Comparison of ENCODE assay signal across 1 cellular context in the genomic region with DNA sequence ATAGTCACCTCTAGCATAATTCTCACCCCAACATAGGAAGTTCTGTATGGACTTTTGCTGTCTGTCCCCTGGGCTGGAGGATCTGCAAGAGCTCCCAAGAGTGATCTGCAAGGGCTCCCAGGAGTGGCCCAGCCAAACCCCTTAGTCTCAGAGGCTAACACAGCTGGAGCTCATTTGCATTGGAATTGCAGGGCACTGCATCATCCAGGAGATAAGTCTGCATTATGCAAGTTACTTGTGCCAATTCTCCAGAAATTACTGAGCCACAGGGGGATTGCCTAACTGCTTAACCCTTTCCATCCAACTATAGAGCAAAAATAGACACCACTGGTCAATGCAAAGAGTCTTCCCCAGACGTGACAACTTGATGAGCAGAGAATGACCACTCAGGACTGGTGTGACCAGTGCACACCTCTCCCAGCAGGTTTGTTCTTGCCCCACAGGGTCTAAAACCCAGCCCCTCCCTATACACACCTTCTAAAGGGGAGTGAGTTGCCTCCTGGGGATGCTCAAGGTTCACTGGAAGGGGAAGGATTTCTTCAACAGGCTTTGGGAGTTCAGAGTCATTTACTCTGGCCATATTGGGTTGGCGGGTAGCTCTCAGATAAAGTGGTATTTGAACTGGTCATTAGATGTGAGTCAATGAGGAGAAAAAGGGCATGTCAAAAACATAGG.
A peak's percentile ranks its signal among the peaks of the same experiment; 100 is the strongest.
TF ChIP-seq lines count a peak whose summit lies in the region.

No MANE protein-coding gene starts in this region.

TF ChIP-seq in HepG2, 621 proteins besides CTCF, POLR2A, EP300 and RAD21 (continued from another document and continues in another):
- TF ChIP-seq, protein P1, sequence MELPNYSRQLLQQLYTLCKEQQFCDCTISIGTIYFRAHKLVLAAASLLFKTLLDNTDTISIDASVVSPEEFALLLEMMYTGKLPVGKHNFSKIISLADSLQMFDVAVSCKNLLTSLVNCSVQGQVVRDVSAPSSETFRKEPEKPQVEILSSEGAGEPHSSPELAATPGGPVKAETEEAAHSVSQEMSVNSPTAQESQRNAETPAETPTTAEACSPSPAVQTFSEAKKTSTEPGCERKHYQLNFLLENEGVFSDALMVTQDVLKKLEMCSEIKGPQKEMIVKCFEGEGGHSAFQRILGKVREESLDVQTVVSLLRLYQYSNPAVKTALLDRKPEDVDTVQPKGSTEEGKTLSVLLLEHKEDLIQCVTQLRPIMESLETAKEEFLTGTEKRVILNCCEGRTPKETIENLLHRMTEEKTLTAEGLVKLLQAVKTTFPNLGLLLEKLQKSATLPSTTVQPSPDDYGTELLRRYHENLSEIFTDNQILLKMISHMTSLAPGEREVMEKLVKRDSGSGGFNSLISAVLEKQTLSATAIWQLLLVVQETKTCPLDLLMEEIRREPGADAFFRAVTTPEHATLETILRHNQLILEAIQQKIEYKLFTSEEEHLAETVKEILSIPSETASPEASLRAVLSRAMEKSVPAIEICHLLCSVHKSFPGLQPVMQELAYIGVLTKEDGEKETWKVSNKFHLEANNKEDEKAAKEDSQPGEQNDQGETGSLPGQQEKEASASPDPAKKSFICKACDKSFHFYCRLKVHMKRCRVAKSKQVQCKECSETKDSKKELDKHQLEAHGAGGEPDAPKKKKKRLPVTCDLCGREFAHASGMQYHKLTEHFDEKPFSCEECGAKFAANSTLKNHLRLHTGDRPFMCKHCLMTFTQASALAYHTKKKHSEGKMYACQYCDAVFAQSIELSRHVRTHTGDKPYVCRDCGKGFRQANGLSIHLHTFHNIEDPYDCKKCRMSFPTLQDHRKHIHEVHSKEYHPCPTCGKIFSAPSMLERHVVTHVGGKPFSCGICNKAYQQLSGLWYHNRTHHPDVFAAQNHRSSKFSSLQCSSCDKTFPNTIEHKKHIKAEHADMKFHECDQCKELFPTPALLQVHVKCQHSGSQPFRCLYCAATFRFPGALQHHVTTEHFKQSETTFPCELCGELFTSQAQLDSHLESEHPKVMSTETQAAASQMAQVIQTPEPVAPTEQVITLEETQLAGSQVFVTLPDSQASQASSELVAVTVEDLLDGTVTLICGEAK (IDR thresholded peaks at IDR 0.05) = no peak
- TF ChIP-seq, protein P1 (CRISPR knock-in tag; IDR thresholded peaks at IDR 0.05) = no peak
- TF ChIP-seq MED1 (CRISPR knock-in tag; IDR thresholded peaks at IDR 0.05) (peak; percentile 63; the same call in 1 of the 2 replicates), U2AF2 (IDR thresholded peaks at IDR 0.05; ENCODE audit: low read depth, low read length) (no peak), GLI4 (CRISPR knock-in tag; IDR thresholded peaks at IDR 0.05; ENCODE audit: borderline replicate concordance) (no peak), NR2F6 (IDR thresholded peaks at IDR 0.05) (no peak), NR2F6 (CRISPR knock-in tag; IDR thresholded peaks at IDR 0.05) (peak; percentile 53; the same call in 1 of the 2 replicates), RFX1 (IDR thresholded peaks at IDR 0.05) (no peak), IRX3 (CRISPR knock-in tag; IDR thresholded peaks at IDR 0.05; ENCODE audit: borderline replicate concordance, low read depth) (no peak), SMAD3 (CRISPR knock-in tag; IDR thresholded peaks at IDR 0.05) (0 out of 2 replicates have a peak, but pooled peaks have one; percentile 64), SSRP1 (CRISPR knock-in tag; IDR thresholded peaks at IDR 0.05) (no peak), KDM5B (CRISPR knock-in tag; IDR thresholded peaks at IDR 0.05; ENCODE audit: borderline replicate concordance) (no peak), ZNF792 (CRISPR knock-in tag; IDR thresholded peaks at IDR 0.05) (no peak), ZNF234 (CRISPR knock-in tag; conservative IDR thresholded peaks at IDR 0.05) (no peak), ZKSCAN8 (CRISPR knock-in tag; IDR thresholded peaks at IDR 0.05; ENCODE audit: borderline replicate concordance) (no peak), ZNF292 (CRISPR knock-in tag; IDR thresholded peaks at IDR 0.05; ENCODE audit: borderline replicate concordance, low read depth) (no peak), ETV6 (CRISPR knock-in tag; conservative IDR thresholded peaks at IDR 0.05) (no peak), THAP11 (CRISPR knock-in tag; IDR thresholded peaks at IDR 0.05) (0 out of 2 replicates have a peak, but pooled peaks have one; percentile 45), CHD4 (IDR thresholded peaks at IDR 0.05; ENCODE audit: borderline replicate concordance, low read length) (no peak), MAFF (IDR thresholded peaks at IDR 0.05; ENCODE audit: low read depth, low read length) (no peak), ZFAT (CRISPR knock-in tag; conservative IDR thresholded peaks at IDR 0.05) (no peak), HNF4A (CRISPR knock-in tag; IDR thresholded peaks at IDR 0.05) (peak; percentile 35; the same call in 1 of the 2 replicates), ZBTB8A (CRISPR knock-in tag; IDR thresholded peaks at IDR 0.05; ENCODE audit: borderline replicate concordance, low read depth) (0 out of 2 replicates have a peak, but pooled peaks have one; percentile 33), POLR2AphosphoS5 (IDR thresholded peaks at IDR 0.05; ENCODE audit: low read depth, low read length) (peak; percentile 47; the same call in 1 of the 2 replicates), FOSL2 (CRISPR knock-in tag; IDR thresholded peaks at IDR 0.05) (peak; percentile 67), ARNTL (CRISPR knock-in tag; IDR thresholded peaks at IDR 0.05) (no peak), ZNF572 (CRISPR knock-in tag; IDR thresholded peaks at IDR 0.05) (0 out of 2 replicates have a peak, but pooled peaks have one; percentile 21), ZC3H4 (CRISPR knock-in tag; IDR thresholded peaks at IDR 0.05; ENCODE audit: borderline replicate concordance) (no peak), JARID2 (CRISPR knock-in tag; IDR thresholded peaks at IDR 0.05; ENCODE audit: insufficient replicate concordance) (no peak)
- TF ChIP-seq, protein P2, sequence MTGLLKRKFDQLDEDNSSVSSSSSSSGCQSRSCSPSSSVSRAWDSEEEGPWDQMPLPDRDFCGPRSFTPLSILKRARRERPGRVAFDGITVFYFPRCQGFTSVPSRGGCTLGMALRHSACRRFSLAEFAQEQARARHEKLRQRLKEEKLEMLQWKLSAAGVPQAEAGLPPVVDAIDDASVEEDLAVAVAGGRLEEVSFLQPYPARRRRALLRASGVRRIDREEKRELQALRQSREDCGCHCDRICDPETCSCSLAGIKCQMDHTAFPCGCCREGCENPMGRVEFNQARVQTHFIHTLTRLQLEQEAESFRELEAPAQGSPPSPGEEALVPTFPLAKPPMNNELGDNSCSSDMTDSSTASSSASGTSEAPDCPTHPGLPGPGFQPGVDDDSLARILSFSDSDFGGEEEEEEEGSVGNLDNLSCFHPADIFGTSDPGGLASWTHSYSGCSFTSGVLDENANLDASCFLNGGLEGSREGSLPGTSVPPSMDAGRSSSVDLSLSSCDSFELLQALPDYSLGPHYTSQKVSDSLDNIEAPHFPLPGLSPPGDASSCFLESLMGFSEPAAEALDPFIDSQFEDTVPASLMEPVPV (CRISPR knock-in tag; IDR thresholded peaks at IDR 0.05) = no peak
- TF ChIP-seq, protein P3, sequence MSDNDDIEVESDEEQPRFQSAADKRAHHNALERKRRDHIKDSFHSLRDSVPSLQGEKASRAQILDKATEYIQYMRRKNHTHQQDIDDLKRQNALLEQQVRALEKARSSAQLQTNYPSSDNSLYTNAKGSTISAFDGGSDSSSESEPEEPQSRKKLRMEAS (IDR thresholded peaks at IDR 0.05) = 0 out of 2 replicates have a peak, but pooled peaks have one; percentile 24
- TF ChIP-seq, protein P4, sequence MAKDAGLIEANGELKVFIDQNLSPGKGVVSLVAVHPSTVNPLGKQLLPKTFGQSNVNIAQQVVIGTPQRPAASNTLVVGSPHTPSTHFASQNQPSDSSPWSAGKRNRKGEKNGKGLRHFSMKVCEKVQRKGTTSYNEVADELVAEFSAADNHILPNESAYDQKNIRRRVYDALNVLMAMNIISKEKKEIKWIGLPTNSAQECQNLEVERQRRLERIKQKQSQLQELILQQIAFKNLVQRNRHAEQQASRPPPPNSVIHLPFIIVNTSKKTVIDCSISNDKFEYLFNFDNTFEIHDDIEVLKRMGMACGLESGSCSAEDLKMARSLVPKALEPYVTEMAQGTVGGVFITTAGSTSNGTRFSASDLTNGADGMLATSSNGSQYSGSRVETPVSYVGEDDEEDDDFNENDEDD (CRISPR knock-in tag; IDR thresholded peaks at IDR 0.05; ENCODE audit: borderline replicate concordance) = no peak
- TF ChIP-seq, protein P5, sequence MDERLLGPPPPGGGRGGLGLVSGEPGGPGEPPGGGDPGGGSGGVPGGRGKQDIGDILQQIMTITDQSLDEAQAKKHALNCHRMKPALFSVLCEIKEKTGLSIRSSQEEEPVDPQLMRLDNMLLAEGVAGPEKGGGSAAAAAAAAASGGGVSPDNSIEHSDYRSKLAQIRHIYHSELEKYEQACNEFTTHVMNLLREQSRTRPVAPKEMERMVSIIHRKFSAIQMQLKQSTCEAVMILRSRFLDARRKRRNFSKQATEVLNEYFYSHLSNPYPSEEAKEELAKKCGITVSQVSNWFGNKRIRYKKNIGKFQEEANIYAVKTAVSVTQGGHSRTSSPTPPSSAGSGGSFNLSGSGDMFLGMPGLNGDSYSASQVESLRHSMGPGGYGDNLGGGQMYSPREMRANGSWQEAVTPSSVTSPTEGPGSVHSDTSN (CRISPR knock-in tag; IDR thresholded peaks at IDR 0.05) = no peak
- TF ChIP-seq, protein P6, sequence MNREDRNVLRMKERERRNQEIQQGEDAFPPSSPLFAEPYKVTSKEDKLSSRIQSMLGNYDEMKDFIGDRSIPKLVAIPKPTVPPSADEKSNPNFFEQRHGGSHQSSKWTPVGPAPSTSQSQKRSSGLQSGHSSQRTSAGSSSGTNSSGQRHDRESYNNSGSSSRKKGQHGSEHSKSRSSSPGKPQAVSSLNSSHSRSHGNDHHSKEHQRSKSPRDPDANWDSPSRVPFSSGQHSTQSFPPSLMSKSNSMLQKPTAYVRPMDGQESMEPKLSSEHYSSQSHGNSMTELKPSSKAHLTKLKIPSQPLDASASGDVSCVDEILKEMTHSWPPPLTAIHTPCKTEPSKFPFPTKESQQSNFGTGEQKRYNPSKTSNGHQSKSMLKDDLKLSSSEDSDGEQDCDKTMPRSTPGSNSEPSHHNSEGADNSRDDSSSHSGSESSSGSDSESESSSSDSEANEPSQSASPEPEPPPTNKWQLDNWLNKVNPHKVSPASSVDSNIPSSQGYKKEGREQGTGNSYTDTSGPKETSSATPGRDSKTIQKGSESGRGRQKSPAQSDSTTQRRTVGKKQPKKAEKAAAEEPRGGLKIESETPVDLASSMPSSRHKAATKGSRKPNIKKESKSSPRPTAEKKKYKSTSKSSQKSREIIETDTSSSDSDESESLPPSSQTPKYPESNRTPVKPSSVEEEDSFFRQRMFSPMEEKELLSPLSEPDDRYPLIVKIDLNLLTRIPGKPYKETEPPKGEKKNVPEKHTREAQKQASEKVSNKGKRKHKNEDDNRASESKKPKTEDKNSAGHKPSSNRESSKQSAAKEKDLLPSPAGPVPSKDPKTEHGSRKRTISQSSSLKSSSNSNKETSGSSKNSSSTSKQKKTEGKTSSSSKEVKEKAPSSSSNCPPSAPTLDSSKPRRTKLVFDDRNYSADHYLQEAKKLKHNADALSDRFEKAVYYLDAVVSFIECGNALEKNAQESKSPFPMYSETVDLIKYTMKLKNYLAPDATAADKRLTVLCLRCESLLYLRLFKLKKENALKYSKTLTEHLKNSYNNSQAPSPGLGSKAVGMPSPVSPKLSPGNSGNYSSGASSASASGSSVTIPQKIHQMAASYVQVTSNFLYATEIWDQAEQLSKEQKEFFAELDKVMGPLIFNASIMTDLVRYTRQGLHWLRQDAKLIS (CRISPR knock-in tag; IDR thresholded peaks at IDR 0.05) = no peak
- TF ChIP-seq, protein P7, sequence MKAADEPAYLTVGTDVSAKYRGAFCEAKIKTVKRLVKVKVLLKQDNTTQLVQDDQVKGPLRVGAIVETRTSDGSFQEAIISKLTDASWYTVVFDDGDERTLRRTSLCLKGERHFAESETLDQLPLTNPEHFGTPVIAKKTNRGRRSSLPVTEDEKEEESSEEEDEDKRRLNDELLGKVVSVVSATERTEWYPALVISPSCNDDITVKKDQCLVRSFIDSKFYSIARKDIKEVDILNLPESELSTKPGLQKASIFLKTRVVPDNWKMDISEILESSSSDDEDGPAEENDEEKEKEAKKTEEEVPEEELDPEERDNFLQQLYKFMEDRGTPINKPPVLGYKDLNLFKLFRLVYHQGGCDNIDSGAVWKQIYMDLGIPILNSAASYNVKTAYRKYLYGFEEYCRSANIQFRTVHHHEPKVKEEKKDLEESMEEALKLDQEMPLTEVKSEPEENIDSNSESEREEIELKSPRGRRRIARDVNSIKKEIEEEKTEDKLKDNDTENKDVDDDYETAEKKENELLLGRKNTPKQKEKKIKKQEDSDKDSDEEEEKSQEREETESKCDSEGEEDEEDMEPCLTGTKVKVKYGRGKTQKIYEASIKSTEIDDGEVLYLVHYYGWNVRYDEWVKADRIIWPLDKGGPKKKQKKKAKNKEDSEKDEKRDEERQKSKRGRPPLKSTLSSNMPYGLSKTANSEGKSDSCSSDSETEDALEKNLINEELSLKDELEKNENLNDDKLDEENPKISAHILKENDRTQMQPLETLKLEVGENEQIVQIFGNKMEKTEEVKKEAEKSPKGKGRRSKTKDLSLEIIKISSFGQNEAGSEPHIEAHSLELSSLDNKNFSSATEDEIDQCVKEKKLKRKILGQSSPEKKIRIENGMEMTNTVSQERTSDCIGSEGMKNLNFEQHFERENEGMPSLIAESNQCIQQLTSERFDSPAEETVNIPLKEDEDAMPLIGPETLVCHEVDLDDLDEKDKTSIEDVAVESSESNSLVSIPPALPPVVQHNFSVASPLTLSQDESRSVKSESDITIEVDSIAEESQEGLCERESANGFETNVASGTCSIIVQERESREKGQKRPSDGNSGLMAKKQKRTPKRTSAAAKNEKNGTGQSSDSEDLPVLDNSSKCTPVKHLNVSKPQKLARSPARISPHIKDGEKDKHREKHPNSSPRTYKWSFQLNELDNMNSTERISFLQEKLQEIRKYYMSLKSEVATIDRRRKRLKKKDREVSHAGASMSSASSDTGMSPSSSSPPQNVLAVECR (CRISPR knock-in tag; IDR thresholded peaks at IDR 0.05; ENCODE audit: borderline replicate concordance) = peak; percentile 37; the same call in 1 of the 2 replicates
